1 cellular context compared by ENCODE assay signal in the genomic region with DNA sequence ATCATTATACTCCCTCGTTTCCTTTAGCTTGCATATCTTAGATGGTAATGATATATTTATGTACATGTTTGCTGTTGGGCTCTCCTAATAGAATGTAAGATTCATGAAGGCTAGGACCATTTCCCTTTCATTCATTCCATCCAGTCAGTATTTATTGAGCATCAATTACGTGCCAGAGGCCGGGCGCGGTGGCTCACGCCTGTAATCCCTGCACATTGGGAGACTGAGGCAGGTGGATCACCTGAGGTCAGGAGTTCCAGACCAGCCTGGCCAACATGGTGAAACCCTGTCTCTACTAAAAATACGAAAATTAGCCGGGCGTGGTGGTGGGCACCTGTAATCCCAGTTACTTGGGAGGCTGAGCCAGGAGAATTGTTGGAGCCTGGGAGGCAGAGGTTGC. TPM values are rescaled to one million over a fixed set of nuclear protein-coding genes. Genes with fewer than 3 reads are reported as not detected.
"Had no signal": no experiment of that assay in that cellular context is flagged by ENCODE, and none has a peak within 500 bp of the region (broad histone marks: within the 10 kb centered on the region; RNA-seq: fewer than 3 reads in every experiment).

No MANE protein-coding gene starts in this region.

RNA-seq across cellular contexts. Expression of a gene that starts 1.4 kb away (rescaled TPM):
- polyA plus RNA-seq: IgD-negative memory B cell had no signal
